In the genomic region with DNA sequence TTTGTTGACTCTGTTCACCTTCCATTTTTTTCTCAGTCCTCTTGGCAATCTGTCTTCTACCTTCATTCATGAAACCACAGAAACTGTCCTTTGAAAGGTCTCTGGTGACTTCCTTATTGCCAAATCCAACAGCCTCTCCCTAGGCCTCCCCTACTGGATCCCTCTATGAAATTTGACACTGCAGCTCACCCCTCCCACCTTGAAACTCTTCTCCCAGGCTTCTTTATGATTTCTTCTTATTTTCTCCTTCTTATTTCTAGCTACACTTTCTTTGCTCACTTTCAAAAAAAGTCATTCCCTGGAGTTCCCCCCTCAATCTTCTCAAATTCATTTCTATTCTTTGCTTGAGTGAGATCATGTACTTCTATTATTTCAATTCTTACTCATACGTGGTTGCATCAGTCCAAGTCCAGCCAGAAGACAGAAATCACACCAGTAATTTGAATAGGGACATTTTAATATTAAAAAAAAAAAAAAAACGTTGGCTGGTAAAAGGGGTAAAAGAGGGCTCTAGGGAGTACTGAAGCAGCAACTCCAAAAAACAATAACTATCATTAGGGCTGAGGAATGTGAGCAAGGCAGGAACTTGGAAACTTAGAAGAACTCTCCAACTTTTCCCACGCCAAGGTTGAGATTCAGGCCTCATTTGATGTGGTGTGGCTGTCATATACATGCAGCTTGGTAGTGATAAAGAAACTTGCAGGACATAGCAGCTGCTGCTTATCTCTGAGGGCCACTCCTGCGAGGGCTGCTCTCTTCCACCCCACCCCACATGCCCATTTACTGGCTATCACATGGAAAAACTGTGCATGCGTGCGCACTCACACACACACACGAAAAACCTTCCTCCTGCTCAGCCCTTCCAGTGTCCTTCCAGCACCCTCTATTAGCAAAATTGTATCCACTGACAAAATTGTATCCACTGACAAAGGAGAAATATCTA, we compare ENCODE assay signal across 10 cellular contexts.
DNase-seq lines count a peak whose midpoint lies in the region; ATAC-seq, FAIRE-seq and TF ChIP-seq lines count a peak whose summit lies in the region.
"Had no signal": no experiment of that assay in that cellular context is flagged by ENCODE, and none has a peak within 500 bp of the region (broad histone marks: within the 10 kb centered on the region; RNA-seq: fewer than 3 reads in every experiment).

No MANE protein-coding gene starts in this region.

- H3K9me3 Mint-ChIP-seq in osteocyte (ENCODE audit: unreplicated experiment), result peaks cover 4% of the 10 kb centered on the region

- no peak overlapping the region for H3K4me3 ChIP-seq in cardiac fibroblast (replicated peaks in 1 of 2; ENCODE audit: low read depth in 2 of 2, low read length in 2 of 2)
- no peak overlapping the region for H3K4me3 ChIP-seq in coronary artery
- no peak overlapping the region for H3K4me3 ChIP-seq in WERI-Rb-1 (ENCODE audit: low read depth, low read length)
- H3K4me3 ChIP-seq: skin epidermis had no signal

- no peak for DNase-seq in H54 (ENCODE audit: insufficient read length, low spot score)
- DNase-seq in NCI-H2029 treated with DMSO at 0.1 percent for 48 hours (lab: John Stamatoyannopoulos, UW), result peak; percentile 39
- peak; percentile 81 to 95 for DNase-seq in cardiac fibroblast (ENCODE audit: low read depth in 2 of 2)
- no peak for DNase-seq in osteocyte (ENCODE audit: extremely low spot score, unreplicated experiment)
- no peak for DNase-seq in coronary artery (ENCODE audit: low spot score)
- no peak for DNase-seq in WERI-Rb-1
- DNase-seq: hippocampal formation had no signal

- no peak overlapping the region for H3K4me3 Mint-ChIP-seq in osteocyte (ENCODE audit: unreplicated experiment)

- H3K27me3 ChIP-seq in WERI-Rb-1 (ENCODE audit: insufficient read depth, low read depth, severe bottlenecking), result no peaks in the 10 kb centered on the region

- H3K27me3 Mint-ChIP-seq in osteocyte (ENCODE audit: unreplicated experiment), result no peaks in the 10 kb centered on the region

- H3K27ac ChIP-seq in coronary artery (peak overlapping the region in 1 of 2 donors; percentile 17), WERI-Rb-1 (no peak overlapping the region)

- no peaks in the 10 kb centered on the region for H3K9me3 ChIP-seq in WERI-Rb-1 (ENCODE audit: severe bottlenecking)

- no peak for ATAC-seq in GM18861 (IDR thresholded peaks at IDR 0.05; ENCODE audit: unreplicated experiment)
- no peak for ATAC-seq in HG02642 (IDR thresholded peaks at IDR 0.05; ENCODE audit: poor library complexity, unreplicated experiment)

- peaks cover 27% of the 10 kb centered on the region for H3K4me1 Mint-ChIP-seq in osteocyte (ENCODE audit: unreplicated experiment)

- peak overlapping the region; percentile 85 for H3K27ac Mint-ChIP-seq in osteocyte (ENCODE audit: unreplicated experiment)

- FAIRE-seq in H54 (lab: Jason Lieb, UNC), result peak; percentile 27

- H3K36me3 ChIP-seq in WERI-Rb-1, result no peaks in the 10 kb centered on the region

- no peak for TF ChIP-seq POLR2A in H54 (IDR thresholded peaks at IDR 0.05; ENCODE audit: low read depth, low read length)

- H3K36me3 Mint-ChIP-seq in osteocyte (ENCODE audit: unreplicated experiment), result no peaks in the 10 kb centered on the region

- TF ChIP-seq CTCF in cardiac fibroblast (IDR thresholded peaks at IDR 0.05; ENCODE audit: low read depth, low read length) (no peak), osteocyte (IDR thresholded peaks at IDR 0.05) (no peak), coronary artery (IDR thresholded peaks at IDR 0.05) (no peak), WERI-Rb-1 (IDR thresholded peaks at IDR 0.05; ENCODE audit: low read depth, low read length) (no peak)

Comparison
In these comparisons a context has a peak if more than half of its experiments do, and no peak if none do; other contexts are left out.
1. DNase-seq: peak in NCI-H2029 treated with DMSO at 0.1 percent for 48 hours (single experiment) and cardiac fibroblast (2 of 2); none in H54 (single experiment), osteocyte (single experiment), coronary artery (single experiment) and WERI-Rb-1 (single experiment).